Comparison of ENCODE assay signal across 1 cellular context in genomic region chr9:131402073-131402472, GRCh38.
TF ChIP-seq lines count a peak whose summit lies in the region.

No MANE protein-coding gene starts in this region.

TF ChIP-seq in HEK293, 187 proteins besides CTCF, POLR2A, EP300 and RAD21 (continued from another document and continues in another):
- TF ChIP-seq ZNF280D (tag by site-specific recombination; IDR thresholded peaks at IDR 0.05) (no peak), ZNF140 (tag by site-specific recombination; IDR thresholded peaks at IDR 0.05) (no peak), IKZF3 (tag by site-specific recombination; IDR thresholded peaks at IDR 0.05) (peak; percentile 97), ZBTB44 (tag by site-specific recombination; IDR thresholded peaks at IDR 0.05) (no peak), ZBTB26 (tag by site-specific recombination; optimal IDR thresholded peaks at IDR 0.05) (no peak), ZNF776 (tag by site-specific recombination; IDR thresholded peaks at IDR 0.05; ENCODE audit: borderline replicate concordance) (no peak), ZXDB (tag by site-specific recombination; IDR thresholded peaks at IDR 0.05) (peak; percentile 53), ZNF660 (tag by site-specific recombination; IDR thresholded peaks at IDR 0.05) (peak; percentile 88), ZNF174 (tag by site-specific recombination; IDR thresholded peaks at IDR 0.05) (no peak), KLF17 (tag by site-specific recombination; IDR thresholded peaks at IDR 0.05) (no peak), OVOL3 (tag by site-specific recombination; IDR thresholded peaks at IDR 0.05) (no peak), REST (tag by site-specific recombination; IDR thresholded peaks at IDR 0.05) (no peak), ZNF747 (tag by site-specific recombination; IDR thresholded peaks at IDR 0.05) (no peak), ZNF677 (tag by site-specific recombination; IDR thresholded peaks at IDR 0.05) (no peak), ZNF626 (tag by site-specific recombination; IDR thresholded peaks at IDR 0.05) (no peak), ZNF529 (tag by site-specific recombination; IDR thresholded peaks at IDR 0.05; ENCODE audit: insufficient replicate concordance) (no peak), BCL6B (tag by site-specific recombination; IDR thresholded peaks at IDR 0.05) (no peak), ZNF148 (tag by site-specific recombination; IDR thresholded peaks at IDR 0.05; ENCODE audit: borderline replicate concordance) (no peak), ZNF645 (tag by site-specific recombination; IDR thresholded peaks at IDR 0.05) (no peak), ZNF16 (tag by site-specific recombination; IDR thresholded peaks at IDR 0.05; ENCODE audit: low read depth) (no peak), ZNF292 (tag by site-specific recombination; IDR thresholded peaks at IDR 0.05; ENCODE audit: borderline replicate concordance, low read depth) (no peak), ZNF704 (tag by site-specific recombination; IDR thresholded peaks at IDR 0.05) (no peak), ZNF202 (tag by site-specific recombination; IDR thresholded peaks at IDR 0.05; ENCODE audit: borderline replicate concordance) (no peak), ZNF548 (tag by site-specific recombination; IDR thresholded peaks at IDR 0.05) (no peak), ZSCAN4 (tag by site-specific recombination; IDR thresholded peaks at IDR 0.05) (no peak), ZNF280C (tag by site-specific recombination; IDR thresholded peaks at IDR 0.05) (no peak), HOXD13 (CRISPR knock-in tag; IDR thresholded peaks at IDR 0.05; ENCODE audit: borderline replicate concordance) (no peak), KLF1 (tag by site-specific recombination; IDR thresholded peaks at IDR 0.05) (no peak), SP2 (tag by site-specific recombination; IDR thresholded peaks at IDR 0.05) (no peak), ZNF433 (tag by site-specific recombination; IDR thresholded peaks at IDR 0.05; ENCODE audit: low read depth) (no peak)
